Comparison of ENCODE assay signal across 8 cellular contexts in genomic region chr14:59632381-59632780, GRCh38. TPM values are rescaled to one million over a fixed set of nuclear protein-coding genes. Genes with fewer than 3 reads are reported as not detected.
DNase-seq lines count a peak whose midpoint lies in the region; ATAC-seq, FAIRE-seq and TF ChIP-seq lines count a peak whose summit lies in the region.

No MANE protein-coding gene starts in this region.

- no peaks in the 10 kb centered on the region for H3K36me3 Mint-ChIP-seq in Calu3 (ENCODE audit: insufficient read depth, unreplicated experiment)

- peak; percentile 50 for ATAC-seq in GM21390 (IDR thresholded peaks at IDR 0.05; ENCODE audit: unreplicated experiment)
- ATAC-seq in pancreas: peak in 3 of 4 donors; percentile 59 to 79 (median 71)
- no peak for ATAC-seq in GM21723 (IDR thresholded peaks at IDR 0.05; ENCODE audit: unreplicated experiment)

- no TSS peak for BruUV-seq in Calu3 (replicated peaks; lab: Mats Ljungman, UMichigan)

- H3K4me3 ChIP-seq in pancreas: no peak overlapping the region

- no peak overlapping the region for H3K4me3 Mint-ChIP-seq in Calu3 (ENCODE audit: low read depth, unreplicated experiment)

- DNase-seq in Calu3 (peak; percentile 32), NCI-H2227 treated with DMSO at 0.1 percent for 48 hours (lab: John Stamatoyannopoulos, UW) (peak; percentile 44), dermis blood vessel endothelial cell (peak; percentile 68), pancreas (peak in 1 of 6 donors; percentile 21), H54 (ENCODE audit: insufficient read length, low spot score) (no peak)
- DNase-seq in stimulated activated CD4-positive, alpha-beta T cell treated with anti-CD3 and anti-CD28 coated beads, Interleukin-4, amount 100 ng/mL, for 1 hour: no peak

- no peaks in the 10 kb centered on the region for H3K4me1 ChIP-seq in pancreas

- no peaks in the 10 kb centered on the region for H3K9me3 ChIP-seq in pancreas

- TF ChIP-seq POLR2A in H54 (IDR thresholded peaks at IDR 0.05; ENCODE audit: low read depth, low read length): no peak

- no peak overlapping the region for H3K27ac ChIP-seq in pancreas

- CTCF ChIA-PET in Calu3 (lab: Charles Lee): interaction anchor here (1.5 kb wide), 1 partner anchor 265 kb away, joined by 7 read pairs; no protein-coding TSS in a partner anchor

- H3K36me3 ChIP-seq in pancreas: no peaks in the 10 kb centered on the region

- WGBS in pancreas, 2 donors: 36% methylated on average over 3 of the region's 3 CpGs

- H3K27ac Mint-ChIP-seq in Calu3 (ENCODE audit: unreplicated experiment): no peak overlapping the region

- peaks cover 60% of the 10 kb centered on the region for H3K27me3 Mint-ChIP-seq in Calu3 (ENCODE audit: unreplicated experiment)

- H3K27me3 ChIP-seq in pancreas: peaks cover 0 to 8% (median 2%) of the 10 kb centered on the region in 4 donors

- FAIRE-seq in pancreas (lab: Jason Lieb, UNC) (no peak), H54 (lab: Jason Lieb, UNC) (no peak)

- H3K9me3 Mint-ChIP-seq in Calu3 (ENCODE audit: low read depth, unreplicated experiment): no peaks in the 10 kb centered on the region

- intact Hi-C loops in Calu3 (cut with micrococcal nuclease; ENCODE audit: unreplicated experiment): loop anchor here (1.0 to 5.0 kb wide), 3 partner anchors 265 to 550 kb away; no protein-coding TSS in a partner anchor
- intact Hi-C loops in pancreas (cut with DNase I): no loop called here

- H3K4me1 Mint-ChIP-seq in Calu3 (ENCODE audit: low read depth, unreplicated experiment): no peaks in the 10 kb centered on the region

- TF ChIP-seq CTCF in Calu3 (IDR thresholded peaks at IDR 0.05; ENCODE audit: unreplicated experiment): peak; percentile 47
- peak in 3 of 4 donors; percentile 14 to 40 (median 33) for TF ChIP-seq CTCF in pancreas (IDR thresholded peaks at IDR 0.05)

RNA-seq across cellular contexts. Expression of gene CCDC175, which starts 55.8 kb away (rescaled TPM):
- total RNA-seq in Calu3 (2022) (not detected in 2 replicates), dermis blood vessel endothelial cell (not detected in 2 replicates), pancreas (not detected)
- polyA plus RNA-seq in pancreas: not detected

Comparison
In these comparisons a context has a peak if more than half of its experiments do, and no peak if none do; other contexts are left out.
1. DNase-seq: peak in Calu3 (single experiment), NCI-H2227 treated with DMSO at 0.1 percent for 48 hours (single experiment) and dermis blood vessel endothelial cell (single experiment); none in H54 (single experiment) and stimulated activated CD4-positive, alpha-beta T cell treated with anti-CD3 and anti-CD28 coated beads, Interleukin-4, amount 100 ng/mL, for 1 hour (single experiment).